18 cellular contexts compared by ENCODE assay signal in genomic region chr10:29851241-29851640, GRCh38.
DNase-seq lines count a peak whose midpoint lies in the region; ATAC-seq, FAIRE-seq and TF ChIP-seq lines count a peak whose summit lies in the region.
"Had no signal": no experiment of that assay in that cellular context is flagged by ENCODE, and none has a peak within 500 bp of the region (broad histone marks: within the 10 kb centered on the region; RNA-seq: fewer than 3 reads in every experiment).

No MANE protein-coding gene starts in this region.

- H3K9me3 ChIP-seq in DND-41 (ENCODE audit: insufficient read depth, low read length, severe bottlenecking) (peaks cover 3% of the 10 kb centered on the region), Loucy (ENCODE audit: insufficient read depth, low read depth, low read length) (no peaks in the 10 kb centered on the region), endothelial cell of umbilical vein (replicated peaks; ENCODE audit: control insufficient read depth, insufficient read depth, low read length) (no peaks in the 10 kb centered on the region), sigmoid colon (no peaks in the 10 kb centered on the region), gastroesophageal sphincter (no peaks in the 10 kb centered on the region), mucosa of descending colon (no peaks in the 10 kb centered on the region)
- H3K9me3 ChIP-seq: BE2C, HAP-1 had no signal

- H2AFZ ChIP-seq in DND-41 (ENCODE audit: low read depth, low read length): no peak overlapping the region; the same call in 1 of the 2 replicates
- peak overlapping the region; percentile 54 for H2AFZ ChIP-seq in Loucy (ENCODE audit: low read length)
- no peak overlapping the region for H2AFZ ChIP-seq in endothelial cell of umbilical vein (ENCODE audit: low read depth, low read length)

- CTCF ChIA-PET in endothelial cell of umbilical vein (lab: Charles Lee): interaction anchor here (0.6 to 1.5 kb wide), 2 partner anchors 60 to 96 kb away, joined by 3 read pairs; no protein-coding TSS in a partner anchor

- ATAC-seq in DND-41 (ENCODE audit: insufficient read depth, low read depth) (no peak), gastroesophageal sphincter (no peak), mucosa of descending colon (no peak), GM21423 (IDR thresholded peaks at IDR 0.05; ENCODE audit: unreplicated experiment) (no peak)
- ATAC-seq: HepG2 had no signal

- intact Hi-C loops in endothelial cell of umbilical vein (cut with micrococcal nuclease): no loop called here
- intact Hi-C loops in sigmoid colon (cut with DNase I): no loop called here
- intact Hi-C loops in mucosa of descending colon (cut with DNase I, micrococcal nuclease): no loop called here

- POLR2A ChIA-PET in endothelial cell of umbilical vein (lab: Charles Lee): no interaction called here

- H4K20me1 ChIP-seq in DND-41 (ENCODE audit: insufficient read depth, low read length): no peaks in the 10 kb centered on the region
- no peaks in the 10 kb centered on the region for H4K20me1 ChIP-seq in Loucy (ENCODE audit: insufficient read depth, low read length, poor library complexity, severe bottlenecking)
- no peaks in the 10 kb centered on the region for H4K20me1 ChIP-seq in endothelial cell of umbilical vein (replicated peaks; ENCODE audit: control insufficient read depth, extremely low read depth, insufficient read depth, low read length)

- H3K4me3 ChIP-seq in DND-41 (ENCODE audit: low read depth in 1 of 2, low read length in 2 of 2) (0 out of 4 replicates have a peak overlapping the region, but pooled peaks of 1 of the 2 experiments have one; percentile 9), Loucy (ENCODE audit: low read length, poor library complexity, severe bottlenecking) (no peak overlapping the region), endothelial cell of umbilical vein (replicated peaks in 1 of 3; ENCODE audit: insufficient read depth in 1 of 3, low read depth in 1 of 3, low read length in 3 of 3) (no peak overlapping the region), sigmoid colon (no peak overlapping the region), gastroesophageal sphincter (no peak overlapping the region), mucosa of descending colon (no peak overlapping the region)
- H3K4me3 ChIP-seq: HAP-1 had no signal

- no peaks in the 10 kb centered on the region for H3K9me2 ChIP-seq in Loucy (replicated peaks; ENCODE audit: low read depth, low read length)

- H3K79me2 ChIP-seq in DND-41 (ENCODE audit: insufficient read depth, low read length) (no peaks in the 10 kb centered on the region), Loucy (ENCODE audit: insufficient read depth, low read length) (no peaks in the 10 kb centered on the region), endothelial cell of umbilical vein (ENCODE audit: control insufficient read depth, insufficient read depth, low read length) (no peaks in the 10 kb centered on the region)

- TF ChIP-seq POLR2A in endothelial cell of umbilical vein (IDR thresholded peaks at IDR 0.05; ENCODE audit: low read depth, low read length) (no peak), sigmoid colon (IDR thresholded peaks at IDR 0.05) (no peak), gastroesophageal sphincter (IDR thresholded peaks at IDR 0.05) (no peak)

- no peak for TF ChIP-seq EP300 in sigmoid colon (IDR thresholded peaks at IDR 0.05)
- no peak for TF ChIP-seq EP300 in gastroesophageal sphincter (IDR thresholded peaks at IDR 0.05)

- TF ChIP-seq CTCF in DND-41 (IDR thresholded peaks at IDR 0.05; ENCODE audit: borderline replicate concordance, extremely low read depth, low read length, poor library complexity, severe bottlenecking) (no peak), Loucy (conservative IDR thresholded peaks at IDR 0.05; ENCODE audit: low read length) (no peak), endothelial cell of umbilical vein (IDR thresholded peaks at IDR 0.05; ENCODE audit: extremely low read depth in 1 of 2, insufficient read depth in 1 of 2, low read depth in 1 of 2, low read length in 2 of 2) (no peak), sigmoid colon (IDR thresholded peaks at IDR 0.05) (no peak), gastroesophageal sphincter (IDR thresholded peaks at IDR 0.05) (no peak), mucosa of descending colon (IDR thresholded peaks at IDR 0.05) (no peak)

- no peaks in the 10 kb centered on the region for H3K9me1 ChIP-seq in endothelial cell of umbilical vein (replicated peaks; ENCODE audit: control insufficient read depth, extremely low read depth, insufficient read depth, low read length)

- DNase-seq in DND-41 (no peak), endothelial cell of umbilical vein (ENCODE audit: low read depth, low spot score) (peak; percentile 52), sigmoid colon (no peak), urothelium cell line (ENCODE audit: low spot score) (no peak), mucosa of descending colon (no peak)
- DNase-seq: BE2C; C1 segment of cervical spinal cord; CD4-positive, CD25-positive, alpha-beta regulatory T cell; CD8-positive, alpha-beta memory T cell; COR-L47; DMS 273 treated with DMSO at 0.1 percent for 48 hours; GDM1 had no signal

- dilution Hi-C loops in endothelial cell of umbilical vein (cut with MboI; ENCODE audit: extremely low pct_ligation_motif_present, low sequenced_read_pairs): no loop called here

- H3K27ac ChIP-seq in DND-41 (ENCODE audit: low read length): peak overlapping the region; percentile 91
- H3K27ac ChIP-seq in endothelial cell of umbilical vein (ENCODE audit: insufficient read depth, low read depth, low read length): peak overlapping the region; percentile 10
- H3K27ac ChIP-seq in sigmoid colon: peak overlapping the region in 3 of 4 donors; percentile 77 to 88 (median 83)
- H3K27ac ChIP-seq in gastroesophageal sphincter: peak overlapping the region in 1 of 4 donors; percentile 82

- H3K4me1 ChIP-seq in DND-41 (ENCODE audit: insufficient read depth, low read length): peaks cover 35% of the 10 kb centered on the region
- H3K4me1 ChIP-seq in Loucy (ENCODE audit: insufficient read depth, low read length, poor library complexity, severe bottlenecking): peaks cover 17% of the 10 kb centered on the region
- H3K4me1 ChIP-seq in endothelial cell of umbilical vein (ENCODE audit: control insufficient read depth, extremely low read depth, insufficient read depth, low read length): peaks cover 31% of the 10 kb centered on the region
- H3K4me1 ChIP-seq in sigmoid colon: peaks cover 0 to 25% (median 20%) of the 10 kb centered on the region in 4 donors
- peaks cover 0 to 20% (median 5%) of the 10 kb centered on the region in 3 donors for H3K4me1 ChIP-seq in gastroesophageal sphincter
- no peaks in the 10 kb centered on the region for H3K4me1 ChIP-seq in mucosa of descending colon (ENCODE audit: low read depth)
- H3K4me1 ChIP-seq: BE2C, HAP-1 had no signal

- no peak overlapping the region for H3K4me2 ChIP-seq in DND-41 (ENCODE audit: insufficient read depth, low read length)
- no peak overlapping the region for H3K4me2 ChIP-seq in Loucy (ENCODE audit: low read depth, low read length, poor library complexity, severe bottlenecking)
- peak overlapping the region; percentile 24 for H3K4me2 ChIP-seq in endothelial cell of umbilical vein (ENCODE audit: insufficient read depth, low read length)

- H3F3A ChIP-seq in Loucy (ENCODE audit: low read depth): no peaks in the 10 kb centered on the region

- BruUV-seq in endothelial cell of umbilical vein (replicated peaks; lab: Mats Ljungman, UMichigan): no TSS peak

- H3K27me3 ChIP-seq in DND-41 (ENCODE audit: insufficient read depth, low read length, poor library complexity): no peaks in the 10 kb centered on the region
- no peaks in the 10 kb centered on the region for H3K27me3 ChIP-seq in Loucy (ENCODE audit: insufficient read depth, low read length, poor library complexity, severe bottlenecking)
- no peaks in the 10 kb centered on the region for H3K27me3 ChIP-seq in endothelial cell of umbilical vein (ENCODE audit: control insufficient read depth in 2 of 2, insufficient read depth in 2 of 2, low read length in 2 of 2)
- no peaks in the 10 kb centered on the region for H3K27me3 ChIP-seq in sigmoid colon
- H3K27me3 ChIP-seq in gastroesophageal sphincter: no peaks in the 10 kb centered on the region
- H3K27me3 ChIP-seq: BE2C had no signal

- FAIRE-seq in endothelial cell of umbilical vein (lab: Jason Lieb, UNC) (peak; percentile 88), urothelium cell line (lab: Jason Lieb, UNC) (no peak)
- FAIRE-seq: GM12892, HepG2 had no signal

- H3K36me3 ChIP-seq in DND-41 (ENCODE audit: insufficient read depth, low read length): no peaks in the 10 kb centered on the region
- H3K36me3 ChIP-seq in Loucy (ENCODE audit: insufficient read depth, low read length): no peaks in the 10 kb centered on the region
- H3K36me3 ChIP-seq in endothelial cell of umbilical vein (ENCODE audit: control insufficient read depth in 2 of 2, extremely low read depth in 1 of 2, insufficient read depth in 2 of 2, low read length in 2 of 2): no peaks in the 10 kb centered on the region
- H3K36me3 ChIP-seq in sigmoid colon: no peaks in the 10 kb centered on the region
- no peaks in the 10 kb centered on the region for H3K36me3 ChIP-seq in gastroesophageal sphincter
- H3K36me3 ChIP-seq in mucosa of descending colon (ENCODE audit: low read depth): no peaks in the 10 kb centered on the region
- H3K36me3 ChIP-seq: BE2C, HAP-1 had no signal

- WGBS in sigmoid colon, 2 donors: 89 to 91% methylated on average over 5 of the region's 5 CpGs
- WGBS in gastroesophageal sphincter (ENCODE audit: low coverage in 1 of 2), 2 donors: 60 to 66% methylated on average over 3 to 4 of the region's 5 CpGs

- peak overlapping the region; percentile 41; the same call in 1 of the 2 replicates for H3K9ac ChIP-seq in DND-41 (ENCODE audit: low read depth, low read length)
- H3K9ac ChIP-seq in Loucy (ENCODE audit: low read depth, low read length, poor library complexity, severe bottlenecking): no peak overlapping the region
- H3K9ac ChIP-seq in endothelial cell of umbilical vein (replicated peaks; ENCODE audit: extremely low read depth, insufficient read depth, low read length): no peak overlapping the region

TF ChIP-seq in endothelial cell of umbilical vein, 7 proteins besides CTCF, POLR2A, EP300 and RAD21:
- TF ChIP-seq JUN (IDR thresholded peaks at IDR 0.05; ENCODE audit: borderline replicate concordance, insufficient read depth, insufficient read length, low read depth) (no peak), MYC (IDR thresholded peaks at IDR 0.05; ENCODE audit: low read depth, low read length) (no peak), GATA2 (IDR thresholded peaks at IDR 0.05; ENCODE audit: insufficient read depth, insufficient read length, low read depth, low read length) (peak; percentile 23), POLR2AphosphoS5 (IDR thresholded peaks at IDR 0.05; ENCODE audit: insufficient read depth, low read depth, low read length) (peak; percentile 65), EZH2 (IDR thresholded peaks at IDR 0.05; ENCODE audit: borderline replicate concordance, low read depth, low read length, severe bottlenecking) (no peak), FOS (IDR thresholded peaks at IDR 0.05; ENCODE audit: borderline replicate concordance, insufficient read depth, low read length) (no peak)
- TF ChIP-seq, protein P1, sequence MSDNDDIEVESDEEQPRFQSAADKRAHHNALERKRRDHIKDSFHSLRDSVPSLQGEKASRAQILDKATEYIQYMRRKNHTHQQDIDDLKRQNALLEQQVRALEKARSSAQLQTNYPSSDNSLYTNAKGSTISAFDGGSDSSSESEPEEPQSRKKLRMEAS (IDR thresholded peaks at IDR 0.05; ENCODE audit: insufficient read depth, insufficient read length): no peak
